Comparison of ENCODE assay signal across 1 cellular context in genomic region chr1:93346472-93346991, GRCh38.
TF ChIP-seq lines count a peak whose summit lies in the region.

No MANE protein-coding gene starts in this region.

TF ChIP-seq in K562, 482 proteins besides CTCF, POLR2A, EP300 and RAD21 (continued from another document and continues in another):
- TF ChIP-seq MGA (IDR thresholded peaks at IDR 0.05) (no peak), DACH1 (IDR thresholded peaks at IDR 0.05; ENCODE audit: partially characterized antibody) (no peak), NFATC3 (IDR thresholded peaks at IDR 0.05) (no peak), HDGF (IDR thresholded peaks at IDR 0.05) (no peak), PBX2 (CRISPR knock-in tag; IDR thresholded peaks at IDR 0.05; ENCODE audit: low read depth) (no peak), PBX2 (tag; conservative IDR thresholded peaks at IDR 0.05; ENCODE audit: low read depth) (no peak), HMBOX1 (IDR thresholded peaks at IDR 0.05) (peak; percentile 44; the same call in 1 of the 2 replicates), ZNF184 (CRISPR knock-in tag; IDR thresholded peaks at IDR 0.05) (no peak), ZNF395 (CRISPR knock-in tag; IDR thresholded peaks at IDR 0.05) (no peak), HDAC3 (IDR thresholded peaks at IDR 0.05; ENCODE audit: borderline replicate concordance, partially characterized antibody) (no peak), HDAC1 (IDR thresholded peaks at IDR 0.05) (0 out of 4 replicates have a peak, but pooled peaks of 1 of the 2 experiments have one; percentile 8), CTBP1 (IDR thresholded peaks at IDR 0.05; ENCODE audit: borderline replicate concordance) (0 out of 2 replicates have a peak, but pooled peaks have one; percentile 32), ZNF668 (CRISPR knock-in tag; IDR thresholded peaks at IDR 0.05) (no peak), ZBTB40 (IDR thresholded peaks at IDR 0.05) (no peak), ZBTB40 (CRISPR knock-in tag; IDR thresholded peaks at IDR 0.05) (no peak), MNT (conservative IDR thresholded peaks at IDR 0.05) (0 out of 4 replicates have a peak, but pooled peaks of 1 of the 2 experiments have one; percentile 3), PHTF2 (CRISPR knock-in tag; IDR thresholded peaks at IDR 0.05) (no peak), SNRNP70 (optimal IDR thresholded peaks at IDR 0.05; ENCODE audit: low read depth, low read length) (no peak), SIX5 (IDR thresholded peaks at IDR 0.05; ENCODE audit: borderline replicate concordance in 1 of 2, insufficient read depth in 1 of 2, low read depth in 1 of 2, low read length in 2 of 2) (no peak), POLR2AphosphoS5 (IDR thresholded peaks at IDR 0.05; ENCODE audit: control insufficient read depth, insufficient read depth, low read depth, low read length) (no peak)
